ENCODE assay signal across 11 cellular contexts in genomic region chr3:152380048-152380447, GRCh38.
A peak's percentile ranks its signal among the peaks of the same experiment; 100 is the strongest.
DNase-seq lines count a peak whose midpoint lies in the region; ATAC-seq, FAIRE-seq and TF ChIP-seq lines count a peak whose summit lies in the region.
"Had no signal": no experiment of that assay in that cellular context is flagged by ENCODE, and none has a peak within 500 bp of the region (broad histone marks: within the 10 kb centered on the region; RNA-seq: fewer than 3 reads in every experiment).

No MANE protein-coding gene starts in this region.

- peak overlapping the region; percentile 16 for H3K27ac ChIP-seq in A673 (ENCODE audit: low read depth, low read length, poor library complexity, severe bottlenecking)
- H3K27ac ChIP-seq in K562 (ENCODE audit: extremely low read depth, low read depth, low read length) = no peak overlapping the region

- no peak for TF ChIP-seq CTCF in A673 (conservative IDR thresholded peaks at IDR 0.05; ENCODE audit: low read depth, low read length)
- TF ChIP-seq CTCF in K562 (IDR thresholded peaks at IDR 0.05 in 2 of 3, conservative IDR thresholded peaks at IDR 0.05 in 1 of 3; ENCODE audit: insufficient read depth in 2 of 3, low read depth in 1 of 3, low read length in 3 of 3) = no peak
- no peak for TF ChIP-seq CTCF in GM10266 (IDR thresholded peaks at IDR 0.05; ENCODE audit: control insufficient read depth, insufficient read depth, low read depth, missing control alignments)
- no peak for TF ChIP-seq CTCF in type B pancreatic cell (conservative IDR thresholded peaks at IDR 0.05)

- peaks cover 4% of the 10 kb centered on the region for H3K9me1 ChIP-seq in K562 (ENCODE audit: control insufficient read depth, insufficient read depth, low read length)

- DNase-seq in A673 (ENCODE audit: low spot score) (no peak), GM19239 (ENCODE audit: insufficient read length, low spot score) (no peak), K562 (ENCODE audit: extremely low read depth in 1 of 4, low spot score in 3 of 4) (no peak), GM10266 (ENCODE audit: extremely low spot score) (no peak), type B pancreatic cell (ENCODE audit: extremely low spot score, unreplicated experiment) (no peak), frontal cortex (ENCODE audit: low spot score in 2 of 2) (no peak), NCI-H526 treated with DMSO at 0.1 percent for 48 hours (lab: John Stamatoyannopoulos, UW) (no peak)
- no peak for DNase-seq in natural killer cell treated with Interleukin-12 subunit alpha and Interleukin-12 subunit beta and Interleukin-15 and Interleukin-18, amount 100 ng/mL, for 72 hours (ENCODE audit: low spot score)
- DNase-seq: activated effector memory CD4-positive, alpha-beta T cell treated with anti-CD3 and anti-CD28 coated beads, Interleukin-2, amount 50 U/mL, for 16 hours; NCI-H1436 treated with DMSO at 0.1 percent for 48 hours; stimulated activated CD4-positive, alpha-beta T cell treated with anti-CD3 and anti-CD28 coated beads, Interleukin-4, amount 100 ng/mL, for 1 hour had no signal

- intact Hi-C loops in A673 (cut with micrococcal nuclease; ENCODE audit: unreplicated experiment) = no loop called here
- intact Hi-C loops in K562 (cut with micrococcal nuclease) = no loop called here

- no peak for TF ChIP-seq RAD21 in K562 (CRISPR knock-in tag; conservative IDR thresholded peaks at IDR 0.05 in 1 of 2, IDR thresholded peaks at IDR 0.05 in 1 of 2)

- H3K27ac Mint-ChIP-seq in natural killer cell treated with Interleukin-12 subunit alpha and Interleukin-12 subunit beta and Interleukin-15 and Interleukin-18, amount 100 ng/mL, for 72 hours = peak overlapping the region; percentile 60 to 68
- H3K27ac Mint-ChIP-seq in type B pancreatic cell = no peak overlapping the region

- BruUV-seq in A673 (replicated peaks; lab: Mats Ljungman, UMichigan) = no TSS peak
- no TSS peak for BruUV-seq in K562 (replicated peaks; lab: Mats Ljungman, UMichigan)

- POLR2A ChIA-PET in A673 (lab: Charles Lee; ENCODE audit: low non-redundant PET) (no interaction called here), K562 (lab: Yijun Ruan, JAX) (interaction anchor here (1.5 kb wide), 1 partner anchor 16 kb away, joined by 4 read pairs; no protein-coding TSS in a partner anchor)

- no peak for TF ChIP-seq EP300 in K562 (IDR thresholded peaks at IDR 0.05; ENCODE audit: low read length)

- peaks cover 6% of the 10 kb centered on the region for H3K36me3 Mint-ChIP-seq in natural killer cell treated with Interleukin-12 subunit alpha and Interleukin-12 subunit beta and Interleukin-15 and Interleukin-18, amount 100 ng/mL, for 72 hours
- peaks cover 3% of the 10 kb centered on the region for H3K36me3 Mint-ChIP-seq in type B pancreatic cell

- CTCF ChIA-PET in A673 (lab: Charles Lee) (no interaction called here), K562 (lab: Yijun Ruan, JAX; ENCODE audit: low intra/inter-chr PET ratio) (no interaction called here)

- peaks cover 58% of the 10 kb centered on the region for H3K4me1 ChIP-seq in A673 (ENCODE audit: insufficient read depth, low read length, poor library complexity, severe bottlenecking)
- H3K4me1 ChIP-seq in K562 (replicated peaks in 1 of 2; ENCODE audit: control insufficient read depth in 2 of 2, insufficient read depth in 2 of 2, low read length in 2 of 2) = peaks cover 3 to 5% of the 10 kb centered on the region in 2 experiments; a peak in 4 of 5 replicates

- no peaks in the 10 kb centered on the region for H3K9me3 Mint-ChIP-seq in natural killer cell treated with Interleukin-12 subunit alpha and Interleukin-12 subunit beta and Interleukin-15 and Interleukin-18, amount 100 ng/mL, for 72 hours
- no peaks in the 10 kb centered on the region for H3K9me3 Mint-ChIP-seq in type B pancreatic cell

- TF ChIP-seq POLR2A in K562 (conservative IDR thresholded peaks at IDR 0.05) = no peak

- H4K20me1 ChIP-seq in K562 (replicated peaks; ENCODE audit: control insufficient read depth, insufficient read depth, low read length) = peaks cover 11% of the 10 kb centered on the region; the same call in 1 of the 2 replicates

- FAIRE-seq in GM19239 (lab: Jason Lieb, UNC) = peak; percentile 44
- no peak for FAIRE-seq in K562 (lab: Jason Lieb, UNC)
- FAIRE-seq in frontal cortex (lab: Jason Lieb, UNC) = no peak

- WGBS in K562 (ENCODE audit: insufficient coverage, low coverage, missing lambda C conversion rate) = 35% methylated on average over 4 of the region's 4 CpGs

- H3K9me3 ChIP-seq in A673 (ENCODE audit: low read depth, low read length, poor library complexity, severe bottlenecking) (no peaks in the 10 kb centered on the region), K562 (replicated peaks; ENCODE audit: control insufficient read depth, insufficient read depth, low read depth, low read length) (no peaks in the 10 kb centered on the region)

- H3K4me3 Mint-ChIP-seq in natural killer cell treated with Interleukin-12 subunit alpha and Interleukin-12 subunit beta and Interleukin-15 and Interleukin-18, amount 100 ng/mL, for 72 hours = peak overlapping the region; percentile 30
- no peak overlapping the region for H3K4me3 Mint-ChIP-seq in type B pancreatic cell

- H3K4me1 Mint-ChIP-seq in natural killer cell treated with Interleukin-12 subunit alpha and Interleukin-12 subunit beta and Interleukin-15 and Interleukin-18, amount 100 ng/mL, for 72 hours (ENCODE audit: low read depth in 2 of 2) = peaks cover 45 to 57% of the 10 kb centered on the region in 2 donors
- peaks cover 19% of the 10 kb centered on the region for H3K4me1 Mint-ChIP-seq in type B pancreatic cell (ENCODE audit: unreplicated experiment)

- H3K9ac ChIP-seq in K562 (ENCODE audit: insufficient read depth in 1 of 2, low read depth in 2 of 2, low read length in 2 of 2) = no peak overlapping the region

- H3K79me2 ChIP-seq in K562 (ENCODE audit: control insufficient read depth, insufficient read depth, low read length) = peaks cover 100% of the 10 kb centered on the region

- in situ Hi-C loops in K562 (cut with MboI) = no loop called here

- no peak for ATAC-seq in K562
- no peak for ATAC-seq in natural killer cell treated with Interleukin-12 subunit alpha and Interleukin-12 subunit beta and Interleukin-15 and Interleukin-18, amount 100 ng/mL, for 72 hours

- no peak overlapping the region for H2AFZ ChIP-seq in K562 (ENCODE audit: low read depth, low read length)

- H3K4me2 ChIP-seq in K562 (ENCODE audit: insufficient read depth, low read length) = no peak overlapping the region

- H3K27me3 Mint-ChIP-seq in natural killer cell treated with Interleukin-12 subunit alpha and Interleukin-12 subunit beta and Interleukin-15 and Interleukin-18, amount 100 ng/mL, for 72 hours = no peaks in the 10 kb centered on the region
- H3K27me3 Mint-ChIP-seq in type B pancreatic cell = no peaks in the 10 kb centered on the region

- H3K36me3 ChIP-seq in A673 (ENCODE audit: insufficient read depth, low read length, poor library complexity, severe bottlenecking) (no peaks in the 10 kb centered on the region), K562 (ENCODE audit: control insufficient read depth, insufficient read depth, low read length) (peaks cover 47% of the 10 kb centered on the region)

- H3K4me3 ChIP-seq in A673 (ENCODE audit: low read depth, low read length, poor library complexity, severe bottlenecking) (no peak overlapping the region), K562 (no peak overlapping the region)

- H3K27me3 ChIP-seq in A673 (replicated peaks; ENCODE audit: insufficient read depth, low read depth, low read length, poor library complexity) (no peaks in the 10 kb centered on the region), K562 (ENCODE audit: control insufficient read depth in 2 of 2, insufficient read depth in 2 of 2, low read length in 2 of 2) (no peaks in the 10 kb centered on the region)

TF ChIP-seq in K562, 482 proteins besides CTCF, POLR2A, EP300 and RAD21:
- peak; percentile 39; the same call in 1 of the 2 replicates for TF ChIP-seq NFIC (IDR thresholded peaks at IDR 0.05)
- TF ChIP-seq, protein P1, sequence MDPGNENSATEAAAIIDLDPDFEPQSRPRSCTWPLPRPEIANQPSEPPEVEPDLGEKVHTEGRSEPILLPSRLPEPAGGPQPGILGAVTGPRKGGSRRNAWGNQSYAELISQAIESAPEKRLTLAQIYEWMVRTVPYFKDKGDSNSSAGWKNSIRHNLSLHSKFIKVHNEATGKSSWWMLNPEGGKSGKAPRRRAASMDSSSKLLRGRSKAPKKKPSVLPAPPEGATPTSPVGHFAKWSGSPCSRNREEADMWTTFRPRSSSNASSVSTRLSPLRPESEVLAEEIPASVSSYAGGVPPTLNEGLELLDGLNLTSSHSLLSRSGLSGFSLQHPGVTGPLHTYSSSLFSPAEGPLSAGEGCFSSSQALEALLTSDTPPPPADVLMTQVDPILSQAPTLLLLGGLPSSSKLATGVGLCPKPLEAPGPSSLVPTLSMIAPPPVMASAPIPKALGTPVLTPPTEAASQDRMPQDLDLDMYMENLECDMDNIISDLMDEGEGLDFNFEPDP (CRISPR knock-in tag; IDR thresholded peaks at IDR 0.05) = no peak
